10 cellular contexts compared by ENCODE assay signal in genomic region chr3:38133557-38134405, GRCh38. TPM values are rescaled to one million over a fixed set of nuclear protein-coding genes. Genes with fewer than 3 reads are reported as not detected.
DNase-seq lines count a peak whose midpoint lies in the region; ATAC-seq, FAIRE-seq and TF ChIP-seq lines count a peak whose summit lies in the region.
"Had no signal": no experiment of that assay in that cellular context is flagged by ENCODE, and none has a peak within 500 bp of the region (broad histone marks: within the 10 kb centered on the region; RNA-seq: fewer than 3 reads in every experiment).

No MANE protein-coding gene starts in this region.

- H3K36me3 ChIP-seq in HepG2 (replicated peaks in 1 of 2; ENCODE audit: control insufficient read depth in 1 of 2, insufficient read depth in 2 of 2, low read length in 2 of 2) (peaks cover 13 to 40% of the 10 kb centered on the region in 2 experiments), smooth muscle cell (ENCODE audit: low read depth) (no peaks in the 10 kb centered on the region)

- 35% methylated on average over 4 of the region's 10 CpGs for WGBS in HepG2 (ENCODE audit: low lambda C conversion rate)
- 84% methylated on average over 10 of the region's 10 CpGs for WGBS in smooth muscle cell (ENCODE audit: low lambda C conversion rate)

- peaks cover 60% of the 10 kb centered on the region for H3K36me3 Mint-ChIP-seq in activated CD8-positive, alpha-beta T cell treated with anti-CD3 and anti-CD28 coated beads, Interleukin-2, amount 10 ng/mL, durations not matched to agents 7 days and 5 days (ENCODE audit: low read depth)

- H3K9ac ChIP-seq in HepG2 (ENCODE audit: insufficient read depth, low read depth, low read length) (peak overlapping the region; percentile 90), smooth muscle cell (ENCODE audit: low read depth) (peak overlapping the region; percentile 12)

- ATAC-seq in activated CD8-positive, alpha-beta T cell treated with anti-CD3 and anti-CD28 coated beads, Interleukin-2, amount 10 ng/mL, durations not matched to agents 7 days and 5 days = no peak
- peak; percentile 62 for ATAC-seq in HepG2
- ATAC-seq: activated T-cell treated with anti-CD3 and anti-CD28 coated beads, Interleukin-2, amount 50 U/mL, for 4 hours had no signal

- no TSS peak for BruUV-seq in HepG2 (replicated peaks; lab: Mats Ljungman, UMichigan)

- intact Hi-C loops in HepG2 (cut with micrococcal nuclease; ENCODE audit: unreplicated experiment) = loop anchor here (2.0 to 10.0 kb wide), 3 partner anchors 17 to 213 kb away; partner anchors contain the start of gene XYLB

- H3K4me3 Mint-ChIP-seq in activated CD8-positive, alpha-beta T cell treated with anti-CD3 and anti-CD28 coated beads, Interleukin-2, amount 10 ng/mL, durations not matched to agents 7 days and 5 days = no peak overlapping the region
- H3K4me3 Mint-ChIP-seq: activated T-cell treated with anti-CD3 and anti-CD28 coated beads, Interleukin-2, amount 50 U/mL, for 4 hours had no signal

- H3K9me3 Mint-ChIP-seq in activated CD8-positive, alpha-beta T cell treated with anti-CD3 and anti-CD28 coated beads, Interleukin-2, amount 10 ng/mL, durations not matched to agents 7 days and 5 days (ENCODE audit: insufficient read depth) = no peaks in the 10 kb centered on the region
- H3K9me3 Mint-ChIP-seq: activated T-cell treated with anti-CD3 and anti-CD28 coated beads, Interleukin-2, amount 50 U/mL, for 4 hours had no signal

- peak overlapping the region; percentile 11 to 96 (median 89); a peak in 4 of 6 replicates for H3K4me3 ChIP-seq in HepG2 (replicated peaks in 1 of 3; ENCODE audit: insufficient read depth in 1 of 3, low read depth in 2 of 3, low read length in 3 of 3)
- H3K4me3 ChIP-seq in smooth muscle cell = no peak overlapping the region

- H3F3A ChIP-seq in smooth muscle cell (ENCODE audit: low read depth) = peaks cover 4% of the 10 kb centered on the region

- 0 out of 2 replicates have a peak, but pooled peaks have one; percentile 17 for TF ChIP-seq CTCF in HepG2 (CRISPR knock-in tag; IDR thresholded peaks at IDR 0.05)
- TF ChIP-seq CTCF in smooth muscle cell (IDR thresholded peaks at IDR 0.05; ENCODE audit: borderline replicate concordance, insufficient read depth, poor library complexity, severe bottlenecking) = no peak

- H2AFZ ChIP-seq in HepG2 (ENCODE audit: low read length) = no peak overlapping the region
- no peak overlapping the region for H2AFZ ChIP-seq in smooth muscle cell (ENCODE audit: low read depth)

- peak; percentile 13; the same call in 1 of the 2 replicates for TF ChIP-seq RAD21 in HepG2 (CRISPR knock-in tag; IDR thresholded peaks at IDR 0.05)

- CTCF ChIA-PET in activated CD8-positive, alpha-beta T cell treated with anti-CD3 and anti-CD28 coated beads, Interleukin-2, amount 10 ng/mL, durations not matched to agents 7 days and 5 days (lab: Charles Lee) = interaction anchor here (1.4 kb wide), 1 partner anchor 16 kb away, joined by 6 read pairs; no protein-coding TSS in a partner anchor
- CTCF ChIA-PET in HepG2 (lab: Yijun Ruan, JAX; ENCODE audit: low intra/inter-chr PET ratio, low total read pairs) = no interaction called here

- DNase-seq in HuH-7 (ENCODE audit: low spot score) (peak; percentile 66), HepG2 (ENCODE audit: low spot score) (peak; percentile 99), smooth muscle cell (lab: John Stamatoyannopoulos, UW; ENCODE audit: unreplicated experiment) (no peak), putamen (ENCODE audit: low spot score) (no peak), substantia nigra (lab: John Stamatoyannopoulos, UW) (no peak), ecto neural progenitor cell (ENCODE audit: low spot score) (no peak)
- no peak for DNase-seq in activated CD8-positive, alpha-beta T cell treated with anti-CD3 and anti-CD28 coated beads, Interleukin-2, amount 10 ng/mL, durations not matched to agents 7 days and 5 days
- DNase-seq: activated T-cell treated with anti-CD3 and anti-CD28 coated beads, Interleukin-2, amount 50 U/mL, for 4 hours; DND-41; NCI-H1436 treated with DMSO at 0.1 percent for 48 hours had no signal

- H3K27ac Mint-ChIP-seq in activated CD8-positive, alpha-beta T cell treated with anti-CD3 and anti-CD28 coated beads, Interleukin-2, amount 10 ng/mL, durations not matched to agents 7 days and 5 days = peak overlapping the region; percentile 32

- peak; percentile 100 for FAIRE-seq in HepG2 (lab: Jason Lieb, UNC)

- H3K27me3 ChIP-seq in HepG2 (ENCODE audit: control insufficient read depth in 1 of 2, insufficient read depth in 2 of 2, low read length in 2 of 2) (no peaks in the 10 kb centered on the region; a peak in 1 of 5 replicates), smooth muscle cell (ENCODE audit: low read depth) (no peaks in the 10 kb centered on the region)

- peaks cover 72% of the 10 kb centered on the region for H3K4me1 ChIP-seq in HepG2 (ENCODE audit: insufficient read depth, low read length)
- H3K4me1 ChIP-seq in smooth muscle cell (ENCODE audit: low read depth) = peaks cover 19% of the 10 kb centered on the region

- in situ Hi-C loops in HepG2 (cut with HindIII; ENCODE audit: extremely low pct_ligation_motif_present, low pct_unique_long_range_greater_than_20kb) = loop anchor here (25.0 kb wide), 1 partner anchor 329 kb away; the partner anchor contains the start of gene ACVR2B

- TF ChIP-seq EP300 in HepG2 (IDR thresholded peaks at IDR 0.05; ENCODE audit: low read depth in 2 of 2, low read length in 2 of 2) = peak in 1 of 2 experiments; percentile 94; a peak in 3 of 4 replicates
- TF ChIP-seq EP300 in HepG2 (CRISPR knock-in tag; IDR thresholded peaks at IDR 0.05; ENCODE audit: borderline replicate concordance) = peak; percentile 84

- no peaks in the 10 kb centered on the region for H3K27me3 Mint-ChIP-seq in activated CD8-positive, alpha-beta T cell treated with anti-CD3 and anti-CD28 coated beads, Interleukin-2, amount 10 ng/mL, durations not matched to agents 7 days and 5 days (ENCODE audit: low read depth)

- H4K20me1 ChIP-seq in HepG2 (ENCODE audit: insufficient read depth, low read length) (peaks cover 6% of the 10 kb centered on the region; the same call in 1 of the 2 replicates), smooth muscle cell (ENCODE audit: low read depth) (peaks cover 59% of the 10 kb centered on the region)

- H3K27ac ChIP-seq in HepG2 (ENCODE audit: extremely low read length, insufficient read depth, low read length) (peak overlapping the region; percentile 97), smooth muscle cell (ENCODE audit: low read depth) (peak overlapping the region; percentile 70), substantia nigra (ENCODE audit: low read depth, low read length, poor library complexity, severe bottlenecking) (no peak overlapping the region)

- peak in 1 of 2 experiments; percentile 76; a peak in 2 of 4 replicates for TF ChIP-seq POLR2A in HepG2 (IDR thresholded peaks at IDR 0.05; ENCODE audit: insufficient read depth in 1 of 2, low read depth in 2 of 2, low read length in 2 of 2)

- H3K4me2 ChIP-seq in HepG2 (ENCODE audit: low read depth, low read length) (peak overlapping the region; percentile 90), smooth muscle cell (no peak overlapping the region)

- POLR2A ChIA-PET in activated CD8-positive, alpha-beta T cell treated with anti-CD3 and anti-CD28 coated beads, Interleukin-2, amount 10 ng/mL, durations not matched to agents 7 days and 5 days (lab: Charles Lee) = interaction anchor here (1.5 kb wide), 1 partner anchor 31 kb away, joined by 9 read pairs; the partner anchor contains the start of gene OXSR1
- POLR2A ChIA-PET in HepG2 (lab: Yijun Ruan, JAX) = interaction anchor here (1.1 to 6.9 kb wide), 8 partner anchors 9 to 322 kb away, joined by 4 to 87 read pairs (median 10); partner anchors contain the start of genes OXSR1 and XYLB

- H3K9me3 ChIP-seq in HepG2 (ENCODE audit: low read length) (no peaks in the 10 kb centered on the region), smooth muscle cell (replicated peaks; ENCODE audit: low read depth) (no peaks in the 10 kb centered on the region)

- peaks cover 53% of the 10 kb centered on the region for H3K4me1 Mint-ChIP-seq in activated CD8-positive, alpha-beta T cell treated with anti-CD3 and anti-CD28 coated beads, Interleukin-2, amount 10 ng/mL, durations not matched to agents 7 days and 5 days (ENCODE audit: low read depth)

- H3K79me2 ChIP-seq in HepG2 (ENCODE audit: insufficient read depth, low read length) (peaks cover 71% of the 10 kb centered on the region), smooth muscle cell (ENCODE audit: low read depth) (peaks cover 25% of the 10 kb centered on the region)

RNA-seq across cellular contexts. Expression of gene ACAA1, which starts 3.1 kb away (rescaled TPM):
- total RNA-seq in activated CD8-positive, alpha-beta T cell treated with anti-CD3 and anti-CD28 coated beads, Interleukin-2, amount 10 ng/mL, durations not matched to agents 7 days and 5 days = 100 to 1,000 TPM in 1 of 2 experiments, 10 to 100 TPM in 1; 99.7 to 104 TPM
- total RNA-seq in HepG2 (2016; rRNA removed; fragmentation: Illumina TruSeq; extraction: Trizol) (60.8 and 107 TPM in 2 replicates), smooth muscle cell (15.4 and 22.7 TPM in 2 replicates)
- 27.5 and 27.8 TPM in 2 replicates for total RNA-seq in HepG2 (2016; cell fraction: cytosol; rRNA removed; fragmentation: Illumina TruSeq; extraction: Trizol; ENCODE audit: low read depth)
- total RNA-seq in HepG2 (2016; cell fraction: insoluble cytoplasmic fraction; rRNA removed; fragmentation: Illumina TruSeq; extraction: Trizol) = 63.4 and 105 TPM in 2 replicates
- total RNA-seq in HepG2 (2016; cell fraction: membrane; rRNA removed; fragmentation: Illumina TruSeq; extraction: Trizol) = 52.7 and 55.5 TPM in 2 replicates
- 75.4 and 87.9 TPM in 2 replicates for total RNA-seq in HepG2 (2016; cell fraction: nucleus; rRNA removed; fragmentation: Illumina TruSeq; extraction: Trizol)
- polyA plus RNA-seq in HepG2 (2011; rRNA removed) (188 and 221 TPM in 2 replicates), smooth muscle cell (41.8 and 43.8 TPM in 2 replicates)
- polyA plus RNA-seq in HepG2 (2011; cell fraction: cytosol; rRNA removed) = 169 and 202 TPM in 2 replicates
- 588 and 662 TPM in 2 replicates for polyA plus RNA-seq in HepG2 (2011; cell fraction: nucleus; rRNA removed)
- polyA plus RNA-seq in HepG2 (2012) = 125 and 170 TPM in 2 replicates
- polyA plus RNA-seq in HepG2 (2016; cell fraction: cytosol; fragmentation: Illumina TruSeq; extraction: Trizol; ENCODE audit: low read depth) = 44.3 and 47.9 TPM in 2 replicates
- polyA plus RNA-seq in HepG2 (2016; cell fraction: insoluble cytoplasmic fraction; fragmentation: Illumina TruSeq; extraction: Trizol; ENCODE audit: low read depth) = 240 and 247 TPM in 2 replicates
- 62.9 and 66.6 TPM in 2 replicates for polyA plus RNA-seq in HepG2 (2016; cell fraction: membrane; fragmentation: Illumina TruSeq; extraction: Trizol; ENCODE audit: low read depth)
- polyA plus RNA-seq in HepG2 (2016; cell fraction: nucleus; fragmentation: Illumina TruSeq; extraction: Trizol; ENCODE audit: insufficient read depth, low read depth) = 290 and 311 TPM in 2 replicates
- 57.0 and 213 TPM in 2 replicates for polyA minus RNA-seq in HepG2 (2011; rRNA and poly(A)+ RNA removed; ENCODE audit: low replicate concordance)
- polyA minus RNA-seq in HepG2 (2011; cell fraction: cytosol; rRNA and poly(A)+ RNA removed) = 80.2 and 80.3 TPM in 2 replicates
- polyA minus RNA-seq in HepG2 (2011; cell fraction: nucleus; rRNA and poly(A)+ RNA removed) = 241 and 244 TPM in 2 replicates

RNA-seq across cellular contexts. Expression of gene MYD88, which starts 4.7 kb away (rescaled TPM):
- total RNA-seq in activated CD8-positive, alpha-beta T cell treated with anti-CD3 and anti-CD28 coated beads, Interleukin-2, amount 10 ng/mL, durations not matched to agents 7 days and 5 days = 10 to 100 TPM; 72.5 to 78.6 TPM
- total RNA-seq in HepG2 (2016; rRNA removed; fragmentation: Illumina TruSeq; extraction: Trizol) = 7.6 and 14.5 TPM in 2 replicates
- 2.5 and 3.5 TPM in 2 replicates for total RNA-seq in HepG2 (2016; cell fraction: cytosol; rRNA removed; fragmentation: Illumina TruSeq; extraction: Trizol; ENCODE audit: low read depth)
- 7.2 and 14.6 TPM in 2 replicates for total RNA-seq in HepG2 (2016; cell fraction: insoluble cytoplasmic fraction; rRNA removed; fragmentation: Illumina TruSeq; extraction: Trizol)
- 6.0 and 6.5 TPM in 2 replicates for total RNA-seq in HepG2 (2016; cell fraction: membrane; rRNA removed; fragmentation: Illumina TruSeq; extraction: Trizol)
- 9.8 and 11.0 TPM in 2 replicates for total RNA-seq in HepG2 (2016; cell fraction: nucleus; rRNA removed; fragmentation: Illumina TruSeq; extraction: Trizol)
- polyA plus RNA-seq in HepG2 (2011; rRNA removed) = 32.7 and 36.6 TPM in 2 replicates
- 31.0 and 32.2 TPM in 2 replicates for polyA plus RNA-seq in HepG2 (2011; cell fraction: cytosol; rRNA removed)
- 53.7 and 60.9 TPM in 2 replicates for polyA plus RNA-seq in HepG2 (2011; cell fraction: nucleus; rRNA removed)
- polyA plus RNA-seq in HepG2 (2012) = 19.9 and 22.6 TPM in 2 replicates
- 2.8 and 2.9 TPM in 2 replicates for polyA plus RNA-seq in HepG2 (2016; cell fraction: cytosol; fragmentation: Illumina TruSeq; extraction: Trizol; ENCODE audit: low read depth)
- polyA plus RNA-seq in HepG2 (2016; cell fraction: insoluble cytoplasmic fraction; fragmentation: Illumina TruSeq; extraction: Trizol; ENCODE audit: low read depth) = 51.1 and 57.2 TPM in 2 replicates
- 9.0 and 9.6 TPM in 2 replicates for polyA plus RNA-seq in HepG2 (2016; cell fraction: membrane; fragmentation: Illumina TruSeq; extraction: Trizol; ENCODE audit: low read depth)
- 48.1 and 53.6 TPM in 2 replicates for polyA plus RNA-seq in HepG2 (2016; cell fraction: nucleus; fragmentation: Illumina TruSeq; extraction: Trizol; ENCODE audit: insufficient read depth, low read depth)
- 15.6 and 54.6 TPM in 2 replicates for polyA minus RNA-seq in HepG2 (2011; rRNA and poly(A)+ RNA removed; ENCODE audit: low replicate concordance)
- 19.7 and 21.8 TPM in 2 replicates for polyA minus RNA-seq in HepG2 (2011; cell fraction: cytosol; rRNA and poly(A)+ RNA removed)
- polyA minus RNA-seq in HepG2 (2011; cell fraction: nucleus; rRNA and poly(A)+ RNA removed) = 13.9 and 15.8 TPM in 2 replicates
- total RNA-seq in smooth muscle cell = 8.2 and 14.1 TPM in 2 replicates
- polyA plus RNA-seq in smooth muscle cell = 37.4 and 37.5 TPM in 2 replicates

RNA-seq across cellular contexts. Expression of gene OXSR1, which starts 31.6 kb away (rescaled TPM):
- 10 to 100 TPM; 56.9 to 60.3 TPM for total RNA-seq in activated CD8-positive, alpha-beta T cell treated with anti-CD3 and anti-CD28 coated beads, Interleukin-2, amount 10 ng/mL, durations not matched to agents 7 days and 5 days
- total RNA-seq in HepG2 (2016; rRNA removed; fragmentation: Illumina TruSeq; extraction: Trizol) = 32.6 and 41.1 TPM in 2 replicates
- total RNA-seq in HepG2 (2016; cell fraction: cytosol; rRNA removed; fragmentation: Illumina TruSeq; extraction: Trizol; ENCODE audit: low read depth) = 7.6 TPM in 2 replicates
- total RNA-seq in HepG2 (2016; cell fraction: insoluble cytoplasmic fraction; rRNA removed; fragmentation: Illumina TruSeq; extraction: Trizol) = 32.9 and 39.8 TPM in 2 replicates
- total RNA-seq in HepG2 (2016; cell fraction: membrane; rRNA removed; fragmentation: Illumina TruSeq; extraction: Trizol) = 12.8 and 14.5 TPM in 2 replicates
- total RNA-seq in HepG2 (2016; cell fraction: nucleus; rRNA removed; fragmentation: Illumina TruSeq; extraction: Trizol) = 30.2 and 32.6 TPM in 2 replicates
- 25.9 and 27.4 TPM in 2 replicates for polyA plus RNA-seq in HepG2 (2011; rRNA removed)
- polyA plus RNA-seq in HepG2 (2011; cell fraction: cytosol; rRNA removed) = 18.5 and 23.3 TPM in 2 replicates
- 19.5 and 22.8 TPM in 2 replicates for polyA plus RNA-seq in HepG2 (2011; cell fraction: nucleus; rRNA removed)
- 23.1 and 31.4 TPM in 2 replicates for polyA plus RNA-seq in HepG2 (2012)
- 1.5 and 1.6 TPM in 2 replicates for polyA plus RNA-seq in HepG2 (2016; cell fraction: cytosol; fragmentation: Illumina TruSeq; extraction: Trizol; ENCODE audit: low read depth)
- 33.9 and 36.3 TPM in 2 replicates for polyA plus RNA-seq in HepG2 (2016; cell fraction: insoluble cytoplasmic fraction; fragmentation: Illumina TruSeq; extraction: Trizol; ENCODE audit: low read depth)
- 5.4 and 5.9 TPM in 2 replicates for polyA plus RNA-seq in HepG2 (2016; cell fraction: membrane; fragmentation: Illumina TruSeq; extraction: Trizol; ENCODE audit: low read depth)
- 31.5 and 34.6 TPM in 2 replicates for polyA plus RNA-seq in HepG2 (2016; cell fraction: nucleus; fragmentation: Illumina TruSeq; extraction: Trizol; ENCODE audit: insufficient read depth, low read depth)
- polyA minus RNA-seq in HepG2 (2011; rRNA and poly(A)+ RNA removed; ENCODE audit: low replicate concordance) = 36.3 and 49.0 TPM in 2 replicates
- polyA minus RNA-seq in HepG2 (2011; cell fraction: cytosol; rRNA and poly(A)+ RNA removed) = 26.2 and 26.9 TPM in 2 replicates
- polyA minus RNA-seq in HepG2 (2011; cell fraction: nucleus; rRNA and poly(A)+ RNA removed) = 37.9 and 47.6 TPM in 2 replicates
- total RNA-seq in smooth muscle cell = 50.3 and 50.6 TPM in 2 replicates
- 11.9 and 21.7 TPM in 2 replicates for polyA plus RNA-seq in smooth muscle cell

Comparison
In these comparisons a context has a peak if more than half of its experiments do, and no peak if none do; other contexts are left out.
1. DNase-seq: peak in HuH-7 (single experiment) and HepG2 (single experiment); none in activated CD8-positive, alpha-beta T cell treated with anti-CD3 and anti-CD28 coated beads, Interleukin-2, amount 10 ng/mL, durations not matched to agents 7 days and 5 days (single experiment), smooth muscle cell (single experiment), putamen (single experiment), substantia nigra (0 of 49) and ecto neural progenitor cell (single experiment).